In genomic region chr10:127414024-127414423, GRCh38 we compare ENCODE assay signal across 25 cellular contexts.
A peak's percentile ranks its signal among the peaks of the same experiment; 100 is the strongest.
DNase-seq lines count a peak whose midpoint lies in the region; ATAC-seq and TF ChIP-seq lines count a peak whose summit lies in the region.
"Had no signal": no experiment of that assay in that cellular context is flagged by ENCODE, and none has a peak within 500 bp of the region (broad histone marks: within the 10 kb centered on the region; RNA-seq: fewer than 3 reads in every experiment).

No MANE protein-coding gene starts in this region.

- H3K4me1 Mint-ChIP-seq in H9 (peaks cover 5 to 7% of the 10 kb centered on the region in 2 experiments), T-cell (no peaks in the 10 kb centered on the region)
- H3K4me1 Mint-ChIP-seq: CD4-positive, alpha-beta memory T cell; CD4-positive, CD25-positive, alpha-beta regulatory T cell; CD8-positive, alpha-beta memory T cell had no signal

- H2BK20ac ChIP-seq in H9 (ENCODE audit: low read depth, low read length, poor library complexity, severe bottlenecking), result no peak overlapping the region

- H3K27ac ChIP-seq in H9 (ENCODE audit: insufficient read length, low read depth, low read length), result no peak overlapping the region
- H3K27ac ChIP-seq in mesendoderm (ENCODE audit: low read depth, low read length), result no peak overlapping the region
- H3K27ac ChIP-seq in neuronal stem cell (replicated peaks; ENCODE audit: low read length), result no peak overlapping the region
- H3K27ac ChIP-seq in upper lobe of left lung, result no peak overlapping the region
- H3K27ac ChIP-seq: BLaER1 had no signal

- DNase-seq in ELF-1 (ENCODE audit: low read depth, low spot score) (peak; percentile 22), H9 (no peak), mesendoderm (peak; percentile 32), neuronal stem cell (ENCODE audit: low spot score) (peak; percentile 46), upper lobe of left lung (no peak), T-cell (no peak)
- no peak for DNase-seq in activated CD4-positive, alpha-beta T cell treated with anti-CD3 and anti-CD28 coated beads for 4 hours
- DNase-seq: 8988T; ACHN; BE2C; C1 segment of cervical spinal cord; CD4-positive, alpha-beta memory T cell; CD4-positive, CD25-positive, alpha-beta regulatory T cell; CD8-positive, alpha-beta memory T cell; COR-L47; DMS 273 treated with DMSO at 0.1 percent for 48 hours; DMS153; DMS53; DMS79; DND-41; EL; GF-D8 had no signal

- no peaks in the 10 kb centered on the region for H3K79me1 ChIP-seq in H9 (ENCODE audit: insufficient read depth, low read depth, low read length, poor library complexity, severe bottlenecking)
- no peaks in the 10 kb centered on the region for H3K79me1 ChIP-seq in mesendoderm (ENCODE audit: low read length)
- H3K79me1 ChIP-seq in neuronal stem cell (ENCODE audit: low read depth, low read length), result no peaks in the 10 kb centered on the region

- H2BK12ac ChIP-seq in H9 (ENCODE audit: insufficient read length, low read depth, low read length) (no peak overlapping the region), neuronal stem cell (ENCODE audit: low read length) (no peak overlapping the region)

- no peaks in the 10 kb centered on the region for H4K20me1 ChIP-seq in H9 (ENCODE audit: control insufficient read depth, insufficient read depth, insufficient read length)
- H4K20me1 ChIP-seq: BLaER1 had no signal

- H3K4me3 Mint-ChIP-seq in H9 (no peak overlapping the region), T-cell (no peak overlapping the region)
- H3K4me3 Mint-ChIP-seq: CD14-positive monocyte; CD4-positive, alpha-beta memory T cell; CD4-positive, CD25-positive, alpha-beta regulatory T cell; CD8-positive, alpha-beta memory T cell had no signal

- no CpG with 5 or more reads among the region's 9 CpGs for WGBS in H9 (ENCODE audit: extremely low coverage, insufficient read length, low lambda C conversion rate)
- WGBS in mesendoderm (ENCODE audit: extremely low coverage, insufficient coverage, low lambda C conversion rate), result no CpG with 5 or more reads among the region's 9 CpGs
- WGBS in neuronal stem cell (ENCODE audit: extremely low coverage in 2 of 2, insufficient read length in 2 of 2, insufficient replicate concordance in 1 of 2), 2 donors, result no CpG with 5 or more reads among the region's 9 CpGs
- 90 to 94% methylated on average over 9 of the region's 9 CpGs for WGBS in upper lobe of left lung, 2 donors

- H3K14ac ChIP-seq in H9 (ENCODE audit: insufficient read depth, low read length) (no peak overlapping the region), neuronal stem cell (ENCODE audit: low read length) (no peak overlapping the region)

- CTCF ChIA-PET in T-cell (lab: Charles Lee), result no interaction called here

- no peak overlapping the region for H3K18ac ChIP-seq in H9 (ENCODE audit: insufficient read length, low read depth, low read length)
- no peak overlapping the region for H3K18ac ChIP-seq in mesendoderm (ENCODE audit: low read length)
- no peak overlapping the region for H3K18ac ChIP-seq in neuronal stem cell (ENCODE audit: low read length)

- H3K4ac ChIP-seq in H9 (ENCODE audit: low read depth, low read length) (no peak overlapping the region), mesendoderm (ENCODE audit: low read depth, low read length) (no peak overlapping the region), neuronal stem cell (ENCODE audit: low read length) (no peak overlapping the region)

- no peak overlapping the region for H2BK15ac ChIP-seq in H9 (ENCODE audit: low read depth, low read length)
- H2BK15ac ChIP-seq in mesendoderm (replicated peaks; ENCODE audit: low read depth), result no peak overlapping the region
- H2BK15ac ChIP-seq in neuronal stem cell (ENCODE audit: low read length), result no peak overlapping the region

- H4K5ac ChIP-seq in H9 (ENCODE audit: insufficient read length, low read depth, low read length), result no peak overlapping the region
- H4K5ac ChIP-seq in mesendoderm (ENCODE audit: low read length), result no peak overlapping the region

- H3K4me1 ChIP-seq in H9 (ENCODE audit: insufficient read depth, low read length) (no peaks in the 10 kb centered on the region; the same call in 1 of the 2 replicates), mesendoderm (ENCODE audit: control insufficient read depth, low read depth, low read length) (no peaks in the 10 kb centered on the region), neuronal stem cell (ENCODE audit: control insufficient read depth in 2 of 2, insufficient read depth in 1 of 2, low read depth in 1 of 2, low read length in 2 of 2) (peaks cover 0 to 39% of the 10 kb centered on the region in 2 donors), upper lobe of left lung (no peaks in the 10 kb centered on the region)
- H3K4me1 ChIP-seq: BE2C had no signal

- no peak overlapping the region for H3K23ac ChIP-seq in H9 (ENCODE audit: insufficient read length, low read depth, low read length)
- no peak overlapping the region for H3K23ac ChIP-seq in mesendoderm (ENCODE audit: low read length)
- no peak overlapping the region for H3K23ac ChIP-seq in neuronal stem cell (ENCODE audit: low read depth, low read length, poor library complexity)

- H3K27me3 ChIP-seq in H9 (ENCODE audit: insufficient read depth, low read length) (no peaks in the 10 kb centered on the region), mesendoderm (ENCODE audit: insufficient read depth, low read length, poor library complexity) (no peaks in the 10 kb centered on the region), neuronal stem cell (ENCODE audit: control insufficient read depth in 3 of 3, insufficient read depth in 3 of 3, low read depth in 1 of 3, low read length in 3 of 3) (no peaks in the 10 kb centered on the region), upper lobe of left lung (no peaks in the 10 kb centered on the region)
- H3K27me3 ChIP-seq: BE2C, BLaER1 had no signal

- H3K9me3 Mint-ChIP-seq in H9, result no peaks in the 10 kb centered on the region
- no peaks in the 10 kb centered on the region for H3K9me3 Mint-ChIP-seq in T-cell
- H3K9me3 Mint-ChIP-seq: CD14-positive monocyte; CD4-positive, alpha-beta memory T cell; CD4-positive, CD25-positive, alpha-beta regulatory T cell had no signal

- H2BK5ac ChIP-seq in H9 (ENCODE audit: insufficient read length, low read length) (no peak overlapping the region), mesendoderm (ENCODE audit: low read length) (no peak overlapping the region), neuronal stem cell (ENCODE audit: low read length) (no peak overlapping the region)

- no peak overlapping the region for H3K56ac ChIP-seq in H9 (ENCODE audit: insufficient read length, low read depth, low read length)
- no peak overlapping the region for H3K56ac ChIP-seq in mesendoderm (ENCODE audit: low read length)

- POLR2A ChIA-PET in T-cell (lab: Charles Lee), result no interaction called here

- no peak for TF ChIP-seq EP300 in upper lobe of left lung (IDR thresholded peaks at IDR 0.05)

- TF ChIP-seq CTCF in H9 (conservative IDR thresholded peaks at IDR 0.05) (no peak), upper lobe of left lung (IDR thresholded peaks at IDR 0.05) (no peak)

- H3K9me3 ChIP-seq in H9 (ENCODE audit: control insufficient read depth, low read depth, low read length), result no peaks in the 10 kb centered on the region
- no peaks in the 10 kb centered on the region for H3K9me3 ChIP-seq in neuronal stem cell (replicated peaks in 1 of 2; ENCODE audit: control insufficient read depth in 2 of 2, insufficient read depth in 1 of 2, low read depth in 1 of 2, low read length in 2 of 2)
- no peaks in the 10 kb centered on the region for H3K9me3 ChIP-seq in upper lobe of left lung
- H3K9me3 ChIP-seq: BE2C, BLaER1 had no signal

- H2AFZ ChIP-seq in H9 (ENCODE audit: low read length), result no peak overlapping the region
- no peak overlapping the region for H2AFZ ChIP-seq in neuronal stem cell (ENCODE audit: low read length)

- H4K8ac ChIP-seq in H9 (replicated peaks; ENCODE audit: insufficient read length, low read depth, low read length) (no peak overlapping the region), mesendoderm (ENCODE audit: low read depth, low read length) (no peak overlapping the region), neuronal stem cell (ENCODE audit: low read depth, low read length) (no peak overlapping the region)

- no peak for ATAC-seq in upper lobe of left lung (ENCODE audit: low FRiP score in 2 of 2)
- no peak for ATAC-seq in T-cell (replicated peaks in 1 of 4)
- ATAC-seq in GM19324 (IDR thresholded peaks at IDR 0.05; ENCODE audit: low FRiP score, unreplicated experiment), result no peak

- H3T11ph ChIP-seq in H9 (ENCODE audit: low read length), result no peak overlapping the region

- H3K23me2 ChIP-seq in H9 (ENCODE audit: insufficient read length, low read depth, low read length, poor library complexity, severe bottlenecking), result no peaks in the 10 kb centered on the region

- H4K91ac ChIP-seq in H9 (ENCODE audit: insufficient read length, low read depth, low read length) (no peak overlapping the region), neuronal stem cell (ENCODE audit: low read depth, low read length, poor library complexity) (no peak overlapping the region)

- H3K27ac Mint-ChIP-seq in H9 (peak overlapping the region; percentile 14 to 67 (median 50); a peak in 2 of 7 replicates), T-cell (no peak overlapping the region)
- H3K27ac Mint-ChIP-seq: CD14-positive monocyte; CD4-positive, alpha-beta memory T cell; CD4-positive, CD25-positive, alpha-beta regulatory T cell; CD8-positive, alpha-beta memory T cell had no signal

- H3K4me3 ChIP-seq in mesendoderm (ENCODE audit: low read length) (no peak overlapping the region), neuronal stem cell (ENCODE audit: low read length in 2 of 2) (no peak overlapping the region), upper lobe of left lung (no peak overlapping the region)
- H3K4me3 ChIP-seq: BLaER1 had no signal

- H3K36me3 Mint-ChIP-seq in H9 (ENCODE audit: insufficient read depth in 1 of 3, low read depth in 3 of 3), result peaks cover 8 to 10% (median 9%) of the 10 kb centered on the region in 3 experiments
- H3K36me3 Mint-ChIP-seq in T-cell, result no peaks in the 10 kb centered on the region
- H3K36me3 Mint-ChIP-seq: CD14-positive monocyte; CD4-positive, alpha-beta memory T cell; CD4-positive, CD25-positive, alpha-beta regulatory T cell; CD8-positive, alpha-beta memory T cell had no signal

- no peak overlapping the region for H2BK120ac ChIP-seq in H9 (ENCODE audit: low read depth, low read length, poor library complexity, severe bottlenecking)
- H2BK120ac ChIP-seq in mesendoderm (ENCODE audit: low read depth, low read length), result no peak overlapping the region
- no peak overlapping the region for H2BK120ac ChIP-seq in neuronal stem cell (ENCODE audit: low read depth, low read length)

- H3K79me2 ChIP-seq in H9 (ENCODE audit: insufficient read depth, low read length) (no peaks in the 10 kb centered on the region), mesendoderm (ENCODE audit: control insufficient read depth, insufficient read depth, low read length) (no peaks in the 10 kb centered on the region)

- no peaks in the 10 kb centered on the region for H3K36me3 ChIP-seq in mesendoderm (ENCODE audit: control insufficient read depth, insufficient read depth, low read length)
- peaks cover 1 to 41% of the 10 kb centered on the region in 2 donors for H3K36me3 ChIP-seq in neuronal stem cell (replicated peaks in 1 of 2; ENCODE audit: control insufficient read depth in 2 of 2, insufficient read depth in 2 of 2, low read length in 2 of 2)
- H3K36me3 ChIP-seq in upper lobe of left lung, result peaks cover 0 to 24% (median 16%) of the 10 kb centered on the region in 4 donors
- H3K36me3 ChIP-seq: BE2C, BLaER1 had no signal

- H3K27me3 Mint-ChIP-seq in H9 (ENCODE audit: low read depth) (no peaks in the 10 kb centered on the region), T-cell (no peaks in the 10 kb centered on the region)
- H3K27me3 Mint-ChIP-seq: CD4-positive, alpha-beta memory T cell; CD4-positive, CD25-positive, alpha-beta regulatory T cell had no signal

- no peak for TF ChIP-seq POLR2A in upper lobe of left lung (IDR thresholded peaks at IDR 0.05)

- H3K4me2 ChIP-seq in H9 (ENCODE audit: insufficient read depth, insufficient read length, low read length) (no peak overlapping the region), mesendoderm (ENCODE audit: low read length) (no peak overlapping the region), neuronal stem cell (ENCODE audit: insufficient read depth, low read length, poor library complexity, severe bottlenecking) (no peak overlapping the region)
- H3K4me2 ChIP-seq: BLaER1 had no signal

- no peak overlapping the region for H3K9ac ChIP-seq in H9 (ENCODE audit: extremely low read depth, insufficient read length, low read length)
- no peak overlapping the region for H3K9ac ChIP-seq in mesendoderm (ENCODE audit: low read length)
- no peak overlapping the region for H3K9ac ChIP-seq in neuronal stem cell (ENCODE audit: low read depth, low read length, poor library complexity)
- H3K9ac ChIP-seq: BLaER1 had no signal

- H2AK5ac ChIP-seq in H9 (ENCODE audit: insufficient read length, low read length) (no peak overlapping the region), mesendoderm (ENCODE audit: low read length) (no peak overlapping the region), neuronal stem cell (ENCODE audit: low read depth, low read length) (no peak overlapping the region)

Comparison
In these comparisons a context has a peak if more than half of its experiments do, and no peak if none do; other contexts are left out.
1. DNase-seq: peak in ELF-1 (single experiment), mesendoderm (single experiment) and neuronal stem cell (single experiment); none in H9 (single experiment), upper lobe of left lung (0 of 2), T-cell (0 of 34) and activated CD4-positive, alpha-beta T cell treated with anti-CD3 and anti-CD28 coated beads for 4 hours (0 of 2).
2. H3K27ac Mint-ChIP-seq: peak in H9 (3 of 3); none in T-cell (0 of 2).